In the genomic region with DNA sequence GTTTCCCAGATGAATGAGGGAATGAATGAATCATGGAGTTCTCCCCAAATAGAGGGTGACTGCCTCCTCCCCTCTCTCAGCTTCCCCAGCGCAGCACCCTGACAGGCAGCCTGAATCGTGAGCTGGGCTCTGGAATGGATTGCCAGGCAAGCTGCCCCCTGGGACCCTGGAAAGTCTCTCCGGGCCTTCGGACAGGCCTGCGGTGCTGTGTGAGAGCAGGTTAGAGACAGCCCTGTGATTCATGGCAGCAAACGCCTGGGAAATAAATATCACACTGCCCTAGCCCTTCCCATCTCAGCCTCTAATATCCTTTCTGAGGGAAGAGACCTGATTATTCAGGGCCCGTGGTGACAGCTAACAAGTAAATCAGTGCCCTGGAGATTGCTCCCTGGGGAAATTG, we compare ENCODE assay signal across 25 cellular contexts.
"Had no signal": no experiment of that assay in that cellular context is flagged by ENCODE, and none has a peak within 500 bp of the region (broad histone marks: within the 10 kb centered on the region; RNA-seq: fewer than 3 reads in every experiment).

No MANE protein-coding gene starts in this region.

- H3K4me1 ChIP-seq: esophagus squamous epithelium, heart right ventricle, pancreas, psoas muscle, thyroid gland, upper lobe of right lung had no signal

- H3K27ac ChIP-seq: coronary artery, esophagus squamous epithelium, heart right ventricle, neutrophil, pancreas, psoas muscle, thyroid gland, upper lobe of right lung had no signal

- H3K9me3 Mint-ChIP-seq: activated CD4-positive, alpha-beta memory T cell treated with anti-CD3 and anti-CD28 coated beads, Interleukin-2, amount 10 ng/mL, durations not matched to agents 7 days and 5 days; activated naive CD4-positive, alpha-beta T cell treated with anti-CD3 and anti-CD28 coated beads for 36 hours; activated T-cell treated with anti-CD3 and anti-CD28 coated beads, Interleukin-2, amount 50 U/mL, for 72 hours; endodermal cell; natural killer cell; stimulated activated naive CD8-positive, alpha-beta T cell treated with anti-CD3 and anti-CD28 coated beads, Interleukin-15, Interleukin-2, amounts not matched to agents 100 ng/mL and 50 ng/mL, for 24 hours had no signal

- H3K9me3 ChIP-seq: esophagus squamous epithelium, heart right ventricle, neutrophil, pancreas, psoas muscle, thyroid gland, upper lobe of right lung had no signal

- H3K36me3 ChIP-seq: esophagus squamous epithelium, heart right ventricle, neutrophil, pancreas, thyroid gland, upper lobe of right lung had no signal

- DNase-seq: activated CD4-positive, alpha-beta memory T cell treated with anti-CD3 and anti-CD28 coated beads, Interleukin-2, amount 10 ng/mL, durations not matched to agents 7 days and 5 days; activated CD4-positive, alpha-beta T cell treated with anti-CD3 and anti-CD28 coated beads for 48 hours; activated CD4-positive, CD25-positive, alpha-beta regulatory T cell; activated effector memory CD4-positive, alpha-beta T cell treated with Interleukin-2 at 50 U/mL for 16 hours; activated naive CD4-positive, alpha-beta T cell treated with anti-CD3 and anti-CD28 coated beads for 36 hours; activated T-cell treated with anti-CD3 and anti-CD28 coated beads, Interleukin-2, amount 50 U/mL, for 72 hours; amygdala; cerebellar nuclear complex; endodermal cell; esophagus squamous epithelium; heart right ventricle; islet precursor cell; left cardiac atrium; midbrain; natural killer cell; pancreas; psoas muscle; right cardiac atrium; stimulated activated CD4-positive, alpha-beta T cell treated with anti-CD3 and anti-CD28 coated beads, Interleukin-12 subunit alpha, Interleukin-12 subunit beta, amount 100 ng/mL, for 4 hours; substantia nigra; thyroid gland; upper lobe of right lung had no signal

- H3K36me3 Mint-ChIP-seq: natural killer cell had no signal

- H3K4me1 Mint-ChIP-seq: activated CD4-positive, alpha-beta memory T cell treated with anti-CD3 and anti-CD28 coated beads, Interleukin-2, amount 10 ng/mL, durations not matched to agents 7 days and 5 days; endodermal cell; natural killer cell had no signal

- H3K4me3 Mint-ChIP-seq: activated CD4-positive, alpha-beta memory T cell treated with anti-CD3 and anti-CD28 coated beads, Interleukin-2, amount 10 ng/mL, durations not matched to agents 7 days and 5 days; activated naive CD4-positive, alpha-beta T cell treated with anti-CD3 and anti-CD28 coated beads for 36 hours; activated T-cell treated with anti-CD3 and anti-CD28 coated beads, Interleukin-2, amount 50 U/mL, for 72 hours; endodermal cell; natural killer cell; stimulated activated naive CD8-positive, alpha-beta T cell treated with anti-CD3 and anti-CD28 coated beads, Interleukin-15, Interleukin-2, amounts not matched to agents 100 ng/mL and 50 ng/mL, for 24 hours had no signal

- H3K27me3 ChIP-seq: pancreas, thyroid gland, upper lobe of right lung had no signal

- ATAC-seq: activated T-cell treated with anti-CD3 and anti-CD28 coated beads, Interleukin-2, amount 50 U/mL, for 72 hours; heart right ventricle; left cardiac atrium; natural killer cell; pancreas; psoas muscle; right cardiac atrium had no signal

- H3K27ac Mint-ChIP-seq: activated CD4-positive, alpha-beta memory T cell treated with anti-CD3 and anti-CD28 coated beads, Interleukin-2, amount 10 ng/mL, durations not matched to agents 7 days and 5 days; activated naive CD4-positive, alpha-beta T cell treated with anti-CD3 and anti-CD28 coated beads for 36 hours; activated T-cell treated with anti-CD3 and anti-CD28 coated beads, Interleukin-2, amount 50 U/mL, for 72 hours; endodermal cell; natural killer cell; stimulated activated naive CD8-positive, alpha-beta T cell treated with anti-CD3 and anti-CD28 coated beads, Interleukin-15, Interleukin-2, amounts not matched to agents 100 ng/mL and 50 ng/mL, for 24 hours had no signal

- H3K4me3 ChIP-seq: coronary artery, esophagus squamous epithelium, heart right ventricle, pancreas, psoas muscle, thyroid gland, upper lobe of right lung had no signal
